Comparison of ENCODE assay signal across 10 cellular contexts in the genomic region with DNA sequence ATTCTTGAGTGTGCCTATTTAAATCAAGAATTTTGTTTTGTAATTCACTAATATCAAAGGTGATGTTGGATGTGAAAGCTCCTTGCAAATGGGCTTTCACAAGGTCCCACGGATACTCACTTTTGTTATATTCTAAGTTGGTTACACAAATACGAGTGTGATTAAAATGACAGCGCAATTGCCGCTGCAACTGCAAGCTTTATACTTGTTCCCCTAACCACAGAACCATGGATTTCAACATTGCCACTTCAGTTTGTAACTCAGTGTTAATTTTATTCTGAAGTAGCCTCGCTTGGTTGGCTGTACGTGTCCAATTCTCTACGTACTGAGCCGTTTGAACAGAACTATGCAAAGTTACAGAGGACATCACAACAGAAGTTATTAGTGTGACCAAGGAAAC. TPM values are rescaled to one million over a fixed set of nuclear protein-coding genes. Genes with fewer than 3 reads are reported as not detected.
"Had no signal": no experiment of that assay in that cellular context is flagged by ENCODE, and none has a peak within 500 bp of the region (broad histone marks: within the 10 kb centered on the region; RNA-seq: fewer than 3 reads in every experiment).

No MANE protein-coding gene starts in this region.

RNA-seq across cellular contexts. Expression of a gene that starts 10.4 kb away (rescaled TPM):
- total RNA-seq: activated CD4-positive, alpha-beta memory T cell treated with anti-CD3 and anti-CD28 coated beads, Interleukin-2, amount 10 ng/mL, durations not matched to agents 7 days and 5 days; activated CD4-positive, alpha-beta T cell treated with anti-CD3 and anti-CD28 coated beads for 36 hours; activated CD8-positive, alpha-beta memory T cell treated with anti-CD3 and anti-CD28 coated beads for 36 hours; activated naive CD4-positive, alpha-beta T cell treated with anti-CD3 and anti-CD28 coated beads for 36 hours; activated T-helper 17 cell treated with anti-CD3 and anti-CD28 coated beads, Interleukin-2, amount 50 U/mL, for 72 hours; cardiac muscle cell; MCF 10A; PC-9; SK-MEL-5 had no signal
- polyA plus RNA-seq: cardiac muscle cell had no signal

RNA-seq across cellular contexts. Expression of a gene that starts 44.4 kb away (rescaled TPM):
- total RNA-seq: activated CD4-positive, alpha-beta memory T cell treated with anti-CD3 and anti-CD28 coated beads, Interleukin-2, amount 10 ng/mL, durations not matched to agents 7 days and 5 days; activated CD4-positive, alpha-beta T cell treated with anti-CD3 and anti-CD28 coated beads for 36 hours; activated CD8-positive, alpha-beta memory T cell treated with anti-CD3 and anti-CD28 coated beads for 36 hours; activated naive CD4-positive, alpha-beta T cell treated with anti-CD3 and anti-CD28 coated beads for 36 hours; activated T-helper 17 cell treated with anti-CD3 and anti-CD28 coated beads, Interleukin-2, amount 50 U/mL, for 72 hours; cardiac muscle cell; MCF 10A; PC-9; SK-MEL-5; T-cell had no signal
- polyA plus RNA-seq: cardiac muscle cell had no signal

RNA-seq across cellular contexts. Expression of a gene that starts 53.7 kb away (rescaled TPM):
- total RNA-seq: activated CD4-positive, alpha-beta memory T cell treated with anti-CD3 and anti-CD28 coated beads, Interleukin-2, amount 10 ng/mL, durations not matched to agents 7 days and 5 days; activated CD4-positive, alpha-beta T cell treated with anti-CD3 and anti-CD28 coated beads for 36 hours; activated CD8-positive, alpha-beta memory T cell treated with anti-CD3 and anti-CD28 coated beads for 36 hours; activated naive CD4-positive, alpha-beta T cell treated with anti-CD3 and anti-CD28 coated beads for 36 hours; activated T-helper 17 cell treated with anti-CD3 and anti-CD28 coated beads, Interleukin-2, amount 50 U/mL, for 72 hours; cardiac muscle cell; PC-9; SK-MEL-5 had no signal
- polyA plus RNA-seq: cardiac muscle cell had no signal
